In the genomic region with DNA sequence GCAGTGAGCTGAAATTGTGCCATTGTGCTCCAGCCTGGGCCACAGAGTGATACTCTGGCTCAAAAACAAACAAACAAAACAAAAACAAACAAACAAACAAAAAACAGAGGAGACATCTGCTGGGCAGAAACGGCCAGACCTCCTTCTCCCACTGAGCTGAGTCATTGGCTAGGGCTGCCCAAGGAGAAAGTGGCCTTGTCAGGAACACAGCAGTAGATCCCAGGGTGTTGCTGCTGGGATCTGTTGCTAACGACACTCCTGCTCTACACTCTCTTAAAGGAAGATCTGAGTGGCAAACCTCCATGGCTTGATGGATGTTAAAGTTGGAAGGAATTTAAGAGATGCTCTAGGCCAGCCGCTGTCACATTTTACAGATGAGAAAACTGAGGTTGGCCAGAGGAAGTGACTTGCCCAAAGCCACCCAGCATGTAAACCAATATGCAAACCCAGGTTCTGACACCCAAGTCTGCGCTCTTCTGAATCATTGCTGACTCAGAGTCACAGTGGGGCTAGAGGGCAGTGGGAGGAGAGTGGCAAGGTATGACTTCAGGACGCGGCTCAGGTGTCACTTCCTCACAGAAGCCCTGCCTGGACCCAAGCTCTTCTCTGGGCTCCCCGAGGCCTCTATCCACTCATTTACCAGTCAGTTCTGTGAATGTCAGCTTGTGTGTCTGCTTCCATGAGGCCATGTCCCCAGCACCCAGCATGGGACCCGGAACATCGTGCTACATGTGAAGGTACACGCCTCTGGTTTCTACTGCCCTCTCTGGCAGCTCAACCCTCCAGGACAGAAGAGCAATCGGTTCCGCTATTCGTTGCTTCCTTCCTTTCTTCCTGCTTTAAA, we compare ENCODE assay signal across 9 cellular contexts. TPM values are rescaled to one million over a fixed set of nuclear protein-coding genes. Genes with fewer than 3 reads are reported as not detected.
DNase-seq lines count a peak whose midpoint lies in the region; ATAC-seq, FAIRE-seq and TF ChIP-seq lines count a peak whose summit lies in the region.
"Had no signal": no experiment of that assay in that cellular context is flagged by ENCODE, and none has a peak within 500 bp of the region (broad histone marks: within the 10 kb centered on the region; RNA-seq: fewer than 3 reads in every experiment).

No MANE protein-coding gene starts in this region.

- H3K27ac ChIP-seq in OCI-LY3 (ENCODE audit: low read length) (peak overlapping the region; percentile 3; the same call in 1 of the 2 replicates), K562 (ENCODE audit: extremely low read depth, low read depth, low read length) (peak overlapping the region; percentile 62), tibial nerve (no peak overlapping the region)

- BruUV-seq in K562 (replicated peaks; lab: Mats Ljungman, UMichigan), result no TSS peak

- in situ Hi-C loops in K562 (cut with MboI), result no loop called here

- H3K79me2 ChIP-seq in OCI-LY3 (ENCODE audit: low read length) (no peaks in the 10 kb centered on the region), K562 (ENCODE audit: control insufficient read depth, insufficient read depth, low read length) (no peaks in the 10 kb centered on the region)

- H3K9ac ChIP-seq in OCI-LY3 (ENCODE audit: low read length) (peak overlapping the region; percentile 15; the same call in 1 of the 2 replicates), K562 (ENCODE audit: insufficient read depth in 1 of 2, low read depth in 2 of 2, low read length in 2 of 2) (peak overlapping the region; percentile 31 to 46; a peak in 3 of 4 replicates)

- FAIRE-seq in K562 (lab: Jason Lieb, UNC), result peak; percentile 62
- FAIRE-seq: keratinocyte had no signal

- peak; percentile 69 for ATAC-seq in HG02623 (IDR thresholded peaks at IDR 0.05; ENCODE audit: unreplicated experiment)
- ATAC-seq in K562, result peak; percentile 15

- no peaks in the 10 kb centered on the region for H3K9me1 ChIP-seq in K562 (ENCODE audit: control insufficient read depth, insufficient read depth, low read length)

- peaks cover 29% of the 10 kb centered on the region; the same call in 1 of the 2 replicates for H3K27me3 ChIP-seq in OCI-LY3 (ENCODE audit: low read depth, low read length)
- no peaks in the 10 kb centered on the region for H3K27me3 ChIP-seq in K562 (ENCODE audit: control insufficient read depth in 2 of 2, insufficient read depth in 2 of 2, low read length in 2 of 2)
- H3K27me3 ChIP-seq in tibial nerve, result no peaks in the 10 kb centered on the region

- TF ChIP-seq RAD21 in K562 (CRISPR knock-in tag; conservative IDR thresholded peaks at IDR 0.05 in 1 of 2, IDR thresholded peaks at IDR 0.05 in 1 of 2), result no peak

- TF ChIP-seq CTCF in OCI-LY3 (IDR thresholded peaks at IDR 0.05; ENCODE audit: low read depth, low read length) (peak; percentile 40), K562 (IDR thresholded peaks at IDR 0.05 in 2 of 3, conservative IDR thresholded peaks at IDR 0.05 in 1 of 3; ENCODE audit: insufficient read depth in 2 of 3, low read depth in 1 of 3, low read length in 3 of 3) (peak; percentile 15 to 34 (median 20); a peak in 2 of 6 replicates), tibial nerve (IDR thresholded peaks at IDR 0.05) (no peak)

- WGBS in K562 (ENCODE audit: insufficient coverage, low coverage, missing lambda C conversion rate), result 28% methylated on average over 13 of the region's 13 CpGs
- WGBS in tibial nerve, 2 donors, result 74 to 78% methylated on average over 10 to 13 of the region's 13 CpGs

- no peak for TF ChIP-seq EP300 in K562 (IDR thresholded peaks at IDR 0.05; ENCODE audit: low read length)
- TF ChIP-seq EP300 in tibial nerve (IDR thresholded peaks at IDR 0.05), result no peak

- H3K4me2 ChIP-seq in OCI-LY3 (ENCODE audit: low read length) (peak overlapping the region; percentile 66), K562 (ENCODE audit: insufficient read depth, low read length) (peak overlapping the region; percentile 42)

- no peaks in the 10 kb centered on the region for H3K36me3 ChIP-seq in OCI-LY3 (replicated peaks; ENCODE audit: low read depth, low read length)
- no peaks in the 10 kb centered on the region for H3K36me3 ChIP-seq in K562 (ENCODE audit: control insufficient read depth, insufficient read depth, low read length)
- no peaks in the 10 kb centered on the region for H3K36me3 ChIP-seq in tibial nerve

- H3K4me3 ChIP-seq in OCI-LY3 (ENCODE audit: low read length), result peak overlapping the region; percentile 59
- no peak overlapping the region for H3K4me3 ChIP-seq in K562
- no peak overlapping the region for H3K4me3 ChIP-seq in tibial nerve

- TF ChIP-seq POLR2A in GM18526 (IDR thresholded peaks at IDR 0.05; ENCODE audit: extremely low read depth, insufficient read length) (peak; percentile 27), K562 (conservative IDR thresholded peaks at IDR 0.05) (0 out of 2 replicates have a peak, but pooled peaks have one; percentile 35), tibial nerve (IDR thresholded peaks at IDR 0.05) (no peak)

- H4K20me1 ChIP-seq in OCI-LY3 (ENCODE audit: insufficient read depth, low read length) (no peaks in the 10 kb centered on the region), K562 (replicated peaks; ENCODE audit: control insufficient read depth, insufficient read depth, low read length) (no peaks in the 10 kb centered on the region)

- peak; percentile 49 to 77 (median 53) for DNase-seq in K562 (ENCODE audit: extremely low read depth in 1 of 4, low spot score in 3 of 4)
- DNase-seq in head of caudate nucleus, result no peak
- no peak for DNase-seq in effector CD4-positive, alpha-beta T cell
- DNase-seq in tibial nerve (ENCODE audit: low spot score in 2 of 2), result no peak
- no peak for DNase-seq in epidermal melanocyte (ENCODE audit: insufficient read length, low spot score)

- H3K9me3 ChIP-seq in OCI-LY3 (ENCODE audit: insufficient read depth, low read length) (no peaks in the 10 kb centered on the region), K562 (replicated peaks; ENCODE audit: control insufficient read depth, insufficient read depth, low read depth, low read length) (0 out of 2 replicates have a peak, but pooled peaks cover 3% of the 10 kb centered on the region), tibial nerve (no peaks in the 10 kb centered on the region)

- peak overlapping the region; percentile 53 for H2AFZ ChIP-seq in OCI-LY3 (ENCODE audit: low read depth, low read length)
- peak overlapping the region; percentile 86 for H2AFZ ChIP-seq in K562 (ENCODE audit: low read depth, low read length)

- CTCF ChIA-PET in K562 (lab: Yijun Ruan, JAX; ENCODE audit: low intra/inter-chr PET ratio), result no interaction called here

- POLR2A ChIA-PET in K562 (lab: Yijun Ruan, JAX), result interaction anchor here (0.7 kb wide), 1 partner anchor 136 kb away, joined by 4 read pairs; no protein-coding TSS in a partner anchor

- intact Hi-C loops in K562 (cut with micrococcal nuclease) (no loop called here), head of caudate nucleus (cut with DNase I) (loop anchor here (10.0 kb wide), 1 partner anchor 262 kb away; no protein-coding TSS in a partner anchor)

- H3K4me1 ChIP-seq in OCI-LY3 (ENCODE audit: low read length) (peaks cover 41% of the 10 kb centered on the region), K562 (replicated peaks in 1 of 2; ENCODE audit: control insufficient read depth in 2 of 2, insufficient read depth in 2 of 2, low read length in 2 of 2) (peaks cover 55 to 65% of the 10 kb centered on the region in 2 experiments), tibial nerve (peaks cover 0 to 15% (median 0%) of the 10 kb centered on the region in 4 donors)

TF ChIP-seq in K562, 482 proteins besides CTCF, POLR2A, EP300 and RAD21 (continues in another document):
- TF ChIP-seq ETV1 (tag; conservative IDR thresholded peaks at IDR 0.05; ENCODE audit: low read depth) (0 out of 2 replicates have a peak, but pooled peaks have one; percentile 35), U2AF1 (optimal IDR thresholded peaks at IDR 0.05; ENCODE audit: low read depth, low read length) (no peak)

RNA-seq across cellular contexts. Expression of gene GDPD5, which starts 11.3 kb away (rescaled TPM):
- total RNA-seq in K562 (2011; cell fraction: chromatin; rRNA removed; ENCODE audit: low replicate concordance), result 57.8 and 141 TPM in 2 replicates
- total RNA-seq in K562 (2011; cell fraction: nucleolus; rRNA removed), result 58.7 and 66.9 TPM in 2 replicates
- total RNA-seq in K562 (2011; cell fraction: nucleoplasm; rRNA removed), result 57.6 and 71.8 TPM in 2 replicates
- total RNA-seq in K562 (2014; rRNA removed) (9.8 and 14.2 TPM in 2 replicates), K562 (2014; rRNA removed; fragmentation: Illumina TruSeq; extraction: Trizol) (2.8 and 2.9 TPM in 2 replicates), K562 (2015; rRNA removed; fragmentation: Illumina TruSeq; extraction: Trizol) (6.1 and 6.5 TPM in 2 replicates), K562 (2021) (19.0 and 27.3 TPM in 2 replicates), tibial nerve (100 to 1,000 TPM in 2 of 4 donors, 10 to 100 TPM in 2; 92.2 to 122 (median 101) TPM)
- polyA plus RNA-seq in K562 (2011; rRNA removed) (8.0 and 11.8 TPM in 2 replicates), K562 (2014; fragmentation: Illumina TruSeq; extraction: Trizol) (8.7 and 11.9 TPM in 2 replicates), K562 (2014; fragmentation: Nextera tagmentation; extraction: Ambion mirVana) (under 1 TPM; 0.32 to 0.41 TPM), K562 (2014; rRNA removed) (17.0 and 20.4 TPM in 2 replicates)
- polyA plus RNA-seq in K562 (2011; cell fraction: cytosol; rRNA removed), result 7.2 and 13.1 TPM in 2 replicates
- polyA plus RNA-seq in K562 (2011; cell fraction: nucleus; rRNA removed), result 47.6 and 80.4 TPM in 2 replicates
- 11.7 and 25.1 TPM in 2 replicates for polyA plus RNA-seq in K562 (2012)
- 4.6 and 5.0 TPM in 2 replicates for polyA minus RNA-seq in K562 (2011; rRNA and poly(A)+ RNA removed)
- polyA minus RNA-seq in K562 (2011; cell fraction: cytosol; rRNA and poly(A)+ RNA removed), result 7.2 and 15.1 TPM in 2 replicates
- polyA minus RNA-seq in K562 (2011; cell fraction: nucleus; rRNA and poly(A)+ RNA removed), result 18.5 and 19.8 TPM in 2 replicates

RNA-seq across cellular contexts. Expression of gene SERPINH1, which starts 25.0 kb away (rescaled TPM):
- 53.1 and 136 TPM in 2 replicates for total RNA-seq in K562 (2011; cell fraction: chromatin; rRNA removed; ENCODE audit: low replicate concordance)
- total RNA-seq in K562 (2011; cell fraction: nucleolus; rRNA removed), result 186 and 237 TPM in 2 replicates
- total RNA-seq in K562 (2011; cell fraction: nucleoplasm; rRNA removed), result 128 and 144 TPM in 2 replicates
- total RNA-seq in K562 (2014; rRNA removed), result 67.9 and 85.8 TPM in 2 replicates
- total RNA-seq in K562 (2014; rRNA removed; fragmentation: Illumina TruSeq; extraction: Trizol), result 30.3 and 44.1 TPM in 2 replicates
- 78.5 and 87.1 TPM in 2 replicates for total RNA-seq in K562 (2015; rRNA removed; fragmentation: Illumina TruSeq; extraction: Trizol)
- total RNA-seq in K562 (2021), result 106 and 115 TPM in 2 replicates
- 45.5 and 123 TPM in 2 replicates for polyA plus RNA-seq in K562 (2011; rRNA removed)
- 84.3 and 156 TPM in 2 replicates for polyA plus RNA-seq in K562 (2011; cell fraction: cytosol; rRNA removed)
- polyA plus RNA-seq in K562 (2011; cell fraction: nucleus; rRNA removed), result 79.5 and 81.7 TPM in 2 replicates
- polyA plus RNA-seq in K562 (2012), result 148 and 286 TPM in 2 replicates
- 95.0 and 102 TPM in 2 replicates for polyA plus RNA-seq in K562 (2014; fragmentation: Illumina TruSeq; extraction: Trizol)
- 1 to 10 TPM; 2.8 to 6.8 TPM for polyA plus RNA-seq in K562 (2014; fragmentation: Nextera tagmentation; extraction: Ambion mirVana)
- polyA plus RNA-seq in K562 (2014; rRNA removed), result 67.8 and 77.9 TPM in 2 replicates
- polyA minus RNA-seq in K562 (2011; rRNA and poly(A)+ RNA removed), result 24.5 and 38.2 TPM in 2 replicates
- polyA minus RNA-seq in K562 (2011; cell fraction: cytosol; rRNA and poly(A)+ RNA removed), result 53.3 and 105 TPM in 2 replicates
- 27.3 and 51.1 TPM in 2 replicates for polyA minus RNA-seq in K562 (2011; cell fraction: nucleus; rRNA and poly(A)+ RNA removed)
- 100 to 1,000 TPM; 151 to 358 (median 184) TPM for total RNA-seq in tibial nerve

Comparison
In these comparisons a context has a peak if more than half of its experiments do, and no peak if none do; other contexts are left out.
1. POLR2A ChIP-seq: peak in GM18526 (single experiment) and K562 (single experiment); none in tibial nerve (0 of 2).
2. H3K27ac ChIP-seq: peak in OCI-LY3 (single experiment) and K562 (single experiment); none in tibial nerve (0 of 4).
3. CTCF ChIP-seq: peak in OCI-LY3 (single experiment) and K562 (3 of 3); none in tibial nerve (0 of 5).
4. DNase-seq: peak in K562 (4 of 4); none in head of caudate nucleus (0 of 42), effector CD4-positive, alpha-beta T cell (single experiment), tibial nerve (0 of 2) and epidermal melanocyte (single experiment).